27 cellular contexts compared by ENCODE assay signal in the genomic region with DNA sequence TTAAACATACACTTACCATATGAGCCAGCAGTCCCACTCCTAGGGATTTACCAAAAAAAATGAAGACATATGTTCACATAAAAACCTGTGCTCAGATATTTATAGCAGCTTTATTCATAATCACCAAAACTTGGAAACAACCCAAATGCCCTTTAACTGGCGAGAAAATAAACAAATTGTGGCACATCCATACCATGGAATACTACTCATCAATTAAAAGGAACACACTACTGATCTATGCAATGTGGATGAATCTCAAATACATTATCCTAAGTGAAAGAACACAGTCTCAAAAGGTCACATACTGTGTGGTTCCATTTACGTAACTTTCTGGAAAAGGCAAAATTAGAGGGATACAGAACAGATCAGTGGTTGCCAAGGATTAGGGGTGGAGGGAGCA.
"Had no signal": no experiment of that assay in that cellular context is flagged by ENCODE, and none has a peak within 500 bp of the region (broad histone marks: within the 10 kb centered on the region; RNA-seq: fewer than 3 reads in every experiment).

No MANE protein-coding gene starts in this region.

- H3K27ac Mint-ChIP-seq: activated CD4-positive, alpha-beta memory T cell treated with anti-CD3 and anti-CD28 coated beads for 36 hours; activated CD4-positive, alpha-beta T cell treated with anti-CD3 and anti-CD28 coated beads, Interleukin-2, amount 10 ng/mL, durations not matched to agents 24 days and 14 days; nephron; stimulated activated effector memory CD8-positive, alpha-beta T cell treated with anti-CD3 and anti-CD28 coated beads, Interleukin-12 subunit alpha, Interleukin-12 subunit beta, amount 100 ng/mL, for 72 hours; stimulated activated naive CD8-positive, alpha-beta T cell treated with anti-CD3 and anti-CD28 coated beads, Interleukin-15, Interleukin-2, amounts not matched to agents 100 ng/mL and 50 ng/mL, for 24 hours had no signal

- FAIRE-seq: endothelial cell of umbilical vein, small intestine, TTC549 had no signal

- DNase-seq: activated CD4-positive, alpha-beta memory T cell treated with anti-CD3 and anti-CD28 coated beads for 36 hours; activated CD4-positive, alpha-beta T cell treated with anti-CD3 and anti-CD28 coated beads, Interleukin-2, amount 10 ng/mL, durations not matched to agents 24 days and 14 days; activated CD4-positive, CD25-positive, alpha-beta regulatory T cell treated with anti-CD3 and anti-CD28 coated beads, Interleukin-2, amount 50 U/mL, for 72 hours; activated CD8-positive, alpha-beta memory T cell treated with anti-CD3 and anti-CD28 coated beads, Interleukin-2, amount 50 U/mL, for 4 hours; activated gamma-delta T cell treated with Interleukin-2 at 50 U/mL for 16 hours; activated naive CD4-positive, alpha-beta T cell treated with anti-CD3 and anti-CD28 coated beads, Interleukin-2, amount 50 U/mL, for 16 hours; activated T-cell treated with anti-CD3 and anti-CD28 coated beads, Interleukin-2, amount 50 U/mL, for 1 hour; amygdala; central memory CD4-positive, alpha-beta T cell; gastrocnemius medialis; glutamatergic neuron; islet precursor cell; left ventricle myocardium superior; mammary epithelial cell; right lobe of liver; small intestine; stimulated activated CD4-positive, alpha-beta T cell treated with anti-CD3 and anti-CD28 coated beads, Interleukin-4, amount 100 ng/mL, for 24 hours; trophoblast cell; uterus; WERI-Rb-1 had no signal

- H3K9me3 Mint-ChIP-seq: activated CD4-positive, alpha-beta memory T cell treated with anti-CD3 and anti-CD28 coated beads for 36 hours; stimulated activated effector memory CD8-positive, alpha-beta T cell treated with anti-CD3 and anti-CD28 coated beads, Interleukin-12 subunit alpha, Interleukin-12 subunit beta, amount 100 ng/mL, for 72 hours; stimulated activated naive CD8-positive, alpha-beta T cell treated with anti-CD3 and anti-CD28 coated beads, Interleukin-15, Interleukin-2, amounts not matched to agents 100 ng/mL and 50 ng/mL, for 24 hours had no signal

- H3K36me3 Mint-ChIP-seq: activated CD4-positive, alpha-beta memory T cell treated with anti-CD3 and anti-CD28 coated beads for 36 hours; stimulated activated effector memory CD8-positive, alpha-beta T cell treated with anti-CD3 and anti-CD28 coated beads, Interleukin-12 subunit alpha, Interleukin-12 subunit beta, amount 100 ng/mL, for 72 hours had no signal

- H3K4me3 ChIP-seq: gastrocnemius medialis, hepatocyte, right lobe of liver, thoracic aorta, uterus had no signal

- H3K4me3 Mint-ChIP-seq: activated CD4-positive, alpha-beta memory T cell treated with anti-CD3 and anti-CD28 coated beads for 36 hours; activated CD4-positive, alpha-beta T cell treated with anti-CD3 and anti-CD28 coated beads, Interleukin-2, amount 10 ng/mL, durations not matched to agents 24 days and 14 days; nephron; stimulated activated effector memory CD8-positive, alpha-beta T cell treated with anti-CD3 and anti-CD28 coated beads, Interleukin-12 subunit alpha, Interleukin-12 subunit beta, amount 100 ng/mL, for 72 hours; stimulated activated naive CD8-positive, alpha-beta T cell treated with anti-CD3 and anti-CD28 coated beads, Interleukin-15, Interleukin-2, amounts not matched to agents 100 ng/mL and 50 ng/mL, for 24 hours had no signal
